Comparison of ENCODE assay signal across 9 cellular contexts in genomic region chr9:93950619-93951601, GRCh38. TPM values are rescaled to one million over a fixed set of nuclear protein-coding genes. Genes with fewer than 3 reads are reported as not detected.
DNase-seq lines count a peak whose midpoint lies in the region; ATAC-seq and TF ChIP-seq lines count a peak whose summit lies in the region.
"Had no signal": no experiment of that assay in that cellular context is flagged by ENCODE, and none has a peak within 500 bp of the region (broad histone marks: within the 10 kb centered on the region; RNA-seq: fewer than 3 reads in every experiment).

No MANE protein-coding gene starts in this region.

- intact Hi-C loops in lower leg skin (cut with DNase I; ENCODE audit: low total_unique reads) (no loop called here), tibial artery (cut with DNase I; ENCODE audit: low total_unique reads) (no loop called here)

- H3K4me3 ChIP-seq in lower leg skin (ENCODE audit: low read depth, poor library complexity, severe bottlenecking) (peak overlapping the region; percentile 28), tibial artery (peak overlapping the region; percentile 45 to 61)

- peaks cover 0 to 98% of the 10 kb centered on the region in 2 donors for H3K27me3 ChIP-seq in tibial artery

- no peak for TF ChIP-seq POLR2A in lower leg skin (IDR thresholded peaks at IDR 0.05)

- H3K4me1 ChIP-seq in tibial artery, result peaks cover 0 to 74% (median 56%) of the 10 kb centered on the region in 4 donors

- H3K27ac Mint-ChIP-seq in T-helper 2 cell treated with Interferon-gamma antibody and Interleukin-4, amounts not matched to agents 5 μg/mL and 100 μg/mL, for 36 hours, result peak overlapping the region; percentile 45
- H3K27ac Mint-ChIP-seq in brain, result no peak overlapping the region

- no peak overlapping the region for H3K27ac ChIP-seq in tibial artery

- peak overlapping the region; percentile 72 for H3K4me3 Mint-ChIP-seq in T-helper 2 cell treated with Interferon-gamma antibody and Interleukin-4, amounts not matched to agents 5 μg/mL and 100 μg/mL, for 36 hours
- peak overlapping the region; percentile 50 to 84 (median 72) for H3K4me3 Mint-ChIP-seq in brain

- peaks cover 11% of the 10 kb centered on the region for H3K36me3 Mint-ChIP-seq in T-helper 2 cell treated with Interferon-gamma antibody and Interleukin-4, amounts not matched to agents 5 μg/mL and 100 μg/mL, for 36 hours (ENCODE audit: low read depth)
- H3K36me3 Mint-ChIP-seq in brain, result no peaks in the 10 kb centered on the region

- ATAC-seq in HG02588 (IDR thresholded peaks at IDR 0.05; ENCODE audit: unreplicated experiment) (no peak), HG02623 (IDR thresholded peaks at IDR 0.05; ENCODE audit: unreplicated experiment) (no peak), HG03135 (IDR thresholded peaks at IDR 0.05; ENCODE audit: unreplicated experiment) (no peak)

- H3K36me3 ChIP-seq in tibial artery, result no peaks in the 10 kb centered on the region

- no peak for TF ChIP-seq CTCF in brain (conservative IDR thresholded peaks at IDR 0.05)
- TF ChIP-seq CTCF in lower leg skin (IDR thresholded peaks at IDR 0.05), result no peak
- TF ChIP-seq CTCF in tibial artery (IDR thresholded peaks at IDR 0.05), result no peak

- H3K9me3 ChIP-seq in tibial artery, result no peaks in the 10 kb centered on the region

- peak; percentile 14 for DNase-seq in T-helper 2 cell treated with Interferon-gamma antibody and Interleukin-4, amounts not matched to agents 5 μg/mL and 100 μg/mL, for 36 hours (ENCODE audit: low spot score)
- DNase-seq in T-helper 2 cell (no peak), lower leg skin (ENCODE audit: low spot score in 2 of 2) (peak in 1 of 2 donors; percentile 85), tibial artery (no peak)

- H3K9me3 Mint-ChIP-seq in T-helper 2 cell treated with Interferon-gamma antibody and Interleukin-4, amounts not matched to agents 5 μg/mL and 100 μg/mL, for 36 hours, result no peaks in the 10 kb centered on the region
- H3K9me3 Mint-ChIP-seq in brain, result peaks cover 7 to 22% (median 14%) of the 10 kb centered on the region in 5 experiments

- 4 to 5% methylated on average over 24 to 32 of the region's 47 CpGs for WGBS in lower leg skin, 2 donors

- H3K4me1 Mint-ChIP-seq in T-helper 2 cell treated with Interferon-gamma antibody and Interleukin-4, amounts not matched to agents 5 μg/mL and 100 μg/mL, for 36 hours (ENCODE audit: low read depth), result peaks cover 25% of the 10 kb centered on the region
- peaks cover 49% of the 10 kb centered on the region for H3K4me1 Mint-ChIP-seq in brain

- H3K27me3 Mint-ChIP-seq in T-helper 2 cell treated with Interferon-gamma antibody and Interleukin-4, amounts not matched to agents 5 μg/mL and 100 μg/mL, for 36 hours (ENCODE audit: low read depth), result peaks cover 79% of the 10 kb centered on the region
- H3K27me3 Mint-ChIP-seq in brain, result peaks cover 95% of the 10 kb centered on the region

RNA-seq across cellular contexts. Expression of gene BARX1, which starts 4.2 kb away (rescaled TPM):
- polyA plus RNA-seq in brain (ENCODE audit: insufficient read depth, low read depth, low replicate concordance), result 47.4 TPM
- total RNA-seq in lower leg skin, result not detected
- total RNA-seq: glomerular endothelial cell had no signal
